1 cellular context compared by ENCODE assay signal in the genomic region with DNA sequence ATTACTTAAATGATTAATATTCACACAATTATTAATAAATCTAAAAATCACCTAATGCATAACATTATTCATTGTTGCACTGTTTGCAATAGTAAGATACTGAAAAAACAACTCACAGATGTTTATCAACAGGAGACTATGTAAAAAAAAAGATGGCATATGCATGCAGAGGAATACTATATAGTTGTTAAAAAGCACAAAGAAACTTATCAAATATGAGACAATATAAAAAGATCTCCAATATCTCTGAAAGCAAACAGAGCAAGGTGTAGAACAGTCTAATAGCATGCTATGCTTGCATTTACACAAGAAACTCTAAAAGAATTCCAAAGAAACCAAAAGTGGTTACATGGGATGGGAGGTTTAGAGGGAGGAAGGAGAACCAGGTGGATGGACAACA.
A peak's percentile ranks its signal among the peaks of the same experiment; 100 is the strongest.
TF ChIP-seq lines count a peak whose summit lies in the region.

No MANE protein-coding gene starts in this region.

TF ChIP-seq in K562, 482 proteins besides CTCF, POLR2A, EP300 and RAD21:
- 0 out of 4 replicates have a peak, but pooled peaks of 1 of the 2 experiments have one; percentile 27 for TF ChIP-seq RCOR1 (IDR thresholded peaks at IDR 0.05; ENCODE audit: borderline replicate concordance in 1 of 2, low read depth in 2 of 2, low read length in 2 of 2)
- TF ChIP-seq, protein P1, sequence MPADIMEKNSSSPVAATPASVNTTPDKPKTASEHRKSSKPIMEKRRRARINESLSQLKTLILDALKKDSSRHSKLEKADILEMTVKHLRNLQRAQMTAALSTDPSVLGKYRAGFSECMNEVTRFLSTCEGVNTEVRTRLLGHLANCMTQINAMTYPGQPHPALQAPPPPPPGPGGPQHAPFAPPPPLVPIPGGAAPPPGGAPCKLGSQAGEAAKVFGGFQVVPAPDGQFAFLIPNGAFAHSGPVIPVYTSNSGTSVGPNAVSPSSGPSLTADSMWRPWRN (IDR thresholded peaks at IDR 0.05; ENCODE audit: low read depth) = no peak
- TF ChIP-seq MXI1 (IDR thresholded peaks at IDR 0.05; ENCODE audit: low read depth, low read length) = no peak
- TF ChIP-seq RBM34 (IDR thresholded peaks at IDR 0.05; ENCODE audit: borderline replicate concordance, insufficient read depth, low read length) = no peak
- TF ChIP-seq RFX1 (IDR thresholded peaks at IDR 0.05) = no peak
- no peak for TF ChIP-seq ZNF780A (CRISPR knock-in tag; IDR thresholded peaks at IDR 0.05)
- TF ChIP-seq ZNF75A (CRISPR knock-in tag; IDR thresholded peaks at IDR 0.05) = no peak
- no peak for TF ChIP-seq MAFK (IDR thresholded peaks at IDR 0.05; ENCODE audit: low read length)
- no peak for TF ChIP-seq NFE2 (IDR thresholded peaks at IDR 0.05; ENCODE audit: low read depth)
- TF ChIP-seq DMBX1 (CRISPR knock-in tag; IDR thresholded peaks at IDR 0.05; ENCODE audit: borderline replicate concordance) = no peak
- no peak for TF ChIP-seq ZNF12 (CRISPR knock-in tag; IDR thresholded peaks at IDR 0.05)
- no peak for TF ChIP-seq TAF7 (tag; IDR thresholded peaks at IDR 0.05)
- peak; percentile 71 for TF ChIP-seq BCOR (IDR thresholded peaks at IDR 0.05)
- TF ChIP-seq KDM1A (IDR thresholded peaks at IDR 0.05) = peak; percentile 45 to 75; a peak in 3 of 4 replicates
- TF ChIP-seq NBN (IDR thresholded peaks at IDR 0.05; ENCODE audit: low read depth) = 0 out of 2 replicates have a peak, but pooled peaks have one; percentile 24
- TF ChIP-seq, protein P2, sequence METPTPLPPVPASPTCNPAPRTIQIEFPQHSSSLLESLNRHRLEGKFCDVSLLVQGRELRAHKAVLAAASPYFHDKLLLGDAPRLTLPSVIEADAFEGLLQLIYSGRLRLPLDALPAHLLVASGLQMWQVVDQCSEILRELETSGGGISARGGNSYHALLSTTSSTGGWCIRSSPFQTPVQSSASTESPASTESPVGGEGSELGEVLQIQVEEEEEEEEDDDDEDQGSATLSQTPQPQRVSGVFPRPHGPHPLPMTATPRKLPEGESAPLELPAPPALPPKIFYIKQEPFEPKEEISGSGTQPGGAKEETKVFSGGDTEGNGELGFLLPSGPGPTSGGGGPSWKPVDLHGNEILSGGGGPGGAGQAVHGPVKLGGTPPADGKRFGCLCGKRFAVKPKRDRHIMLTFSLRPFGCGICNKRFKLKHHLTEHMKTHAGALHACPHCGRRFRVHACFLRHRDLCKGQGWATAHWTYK (CRISPR knock-in tag; IDR thresholded peaks at IDR 0.05) = no peak
- TF ChIP-seq HDAC2 (IDR thresholded peaks at IDR 0.05) = 0 out of 2 replicates have a peak, but pooled peaks have one; percentile 35
- TF ChIP-seq DACH1 (IDR thresholded peaks at IDR 0.05; ENCODE audit: partially characterized antibody) = peak; percentile 67
- TF ChIP-seq SMARCA5 (IDR thresholded peaks at IDR 0.05) = peak; percentile 82
- 0 out of 4 replicates have a peak, but pooled peaks of 1 of the 2 experiments have one; percentile 32 for TF ChIP-seq HDAC1 (IDR thresholded peaks at IDR 0.05)
- no peak for TF ChIP-seq HLTF (IDR thresholded peaks at IDR 0.05)
- TF ChIP-seq RBM25 (IDR thresholded peaks at IDR 0.05; ENCODE audit: low read depth, low read length, severe bottlenecking) = peak; percentile 68
- TF ChIP-seq SPI1 (IDR thresholded peaks at IDR 0.05; ENCODE audit: borderline replicate concordance, low read depth, low read length) = no peak
- no peak for TF ChIP-seq SIRT6 (IDR thresholded peaks at IDR 0.05; ENCODE audit: low read depth, low read length)
- no peak for TF ChIP-seq EZH2 (IDR thresholded peaks at IDR 0.05; ENCODE audit: borderline replicate concordance, low read depth, low read length)
- TF ChIP-seq, protein P3, sequence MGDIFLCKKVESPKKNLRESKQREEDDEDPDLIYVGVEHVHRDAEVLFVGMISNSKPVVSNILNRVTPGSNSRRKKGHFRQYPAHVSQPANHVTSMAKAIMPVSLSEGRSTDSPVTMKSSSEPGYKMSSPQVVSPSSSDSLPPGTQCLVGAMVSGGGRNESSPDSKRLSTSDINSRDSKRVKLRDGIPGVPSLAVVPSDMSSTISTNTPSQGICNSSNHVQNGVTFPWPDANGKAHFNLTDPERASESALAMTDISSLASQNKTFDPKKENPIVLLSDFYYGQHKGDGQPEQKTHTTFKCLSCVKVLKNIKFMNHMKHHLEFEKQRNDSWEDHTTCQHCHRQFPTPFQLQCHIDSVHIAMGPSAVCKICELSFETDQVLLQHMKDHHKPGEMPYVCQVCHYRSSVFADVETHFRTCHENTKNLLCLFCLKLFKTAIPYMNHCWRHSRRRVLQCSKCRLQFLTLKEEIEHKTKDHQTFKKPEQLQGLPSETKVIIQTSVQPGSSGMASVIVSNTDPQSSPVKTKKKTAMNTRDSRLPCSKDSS (IDR thresholded peaks at IDR 0.05; ENCODE audit: low read depth, partially characterized antibody) = no peak
- TF ChIP-seq, protein P4, sequence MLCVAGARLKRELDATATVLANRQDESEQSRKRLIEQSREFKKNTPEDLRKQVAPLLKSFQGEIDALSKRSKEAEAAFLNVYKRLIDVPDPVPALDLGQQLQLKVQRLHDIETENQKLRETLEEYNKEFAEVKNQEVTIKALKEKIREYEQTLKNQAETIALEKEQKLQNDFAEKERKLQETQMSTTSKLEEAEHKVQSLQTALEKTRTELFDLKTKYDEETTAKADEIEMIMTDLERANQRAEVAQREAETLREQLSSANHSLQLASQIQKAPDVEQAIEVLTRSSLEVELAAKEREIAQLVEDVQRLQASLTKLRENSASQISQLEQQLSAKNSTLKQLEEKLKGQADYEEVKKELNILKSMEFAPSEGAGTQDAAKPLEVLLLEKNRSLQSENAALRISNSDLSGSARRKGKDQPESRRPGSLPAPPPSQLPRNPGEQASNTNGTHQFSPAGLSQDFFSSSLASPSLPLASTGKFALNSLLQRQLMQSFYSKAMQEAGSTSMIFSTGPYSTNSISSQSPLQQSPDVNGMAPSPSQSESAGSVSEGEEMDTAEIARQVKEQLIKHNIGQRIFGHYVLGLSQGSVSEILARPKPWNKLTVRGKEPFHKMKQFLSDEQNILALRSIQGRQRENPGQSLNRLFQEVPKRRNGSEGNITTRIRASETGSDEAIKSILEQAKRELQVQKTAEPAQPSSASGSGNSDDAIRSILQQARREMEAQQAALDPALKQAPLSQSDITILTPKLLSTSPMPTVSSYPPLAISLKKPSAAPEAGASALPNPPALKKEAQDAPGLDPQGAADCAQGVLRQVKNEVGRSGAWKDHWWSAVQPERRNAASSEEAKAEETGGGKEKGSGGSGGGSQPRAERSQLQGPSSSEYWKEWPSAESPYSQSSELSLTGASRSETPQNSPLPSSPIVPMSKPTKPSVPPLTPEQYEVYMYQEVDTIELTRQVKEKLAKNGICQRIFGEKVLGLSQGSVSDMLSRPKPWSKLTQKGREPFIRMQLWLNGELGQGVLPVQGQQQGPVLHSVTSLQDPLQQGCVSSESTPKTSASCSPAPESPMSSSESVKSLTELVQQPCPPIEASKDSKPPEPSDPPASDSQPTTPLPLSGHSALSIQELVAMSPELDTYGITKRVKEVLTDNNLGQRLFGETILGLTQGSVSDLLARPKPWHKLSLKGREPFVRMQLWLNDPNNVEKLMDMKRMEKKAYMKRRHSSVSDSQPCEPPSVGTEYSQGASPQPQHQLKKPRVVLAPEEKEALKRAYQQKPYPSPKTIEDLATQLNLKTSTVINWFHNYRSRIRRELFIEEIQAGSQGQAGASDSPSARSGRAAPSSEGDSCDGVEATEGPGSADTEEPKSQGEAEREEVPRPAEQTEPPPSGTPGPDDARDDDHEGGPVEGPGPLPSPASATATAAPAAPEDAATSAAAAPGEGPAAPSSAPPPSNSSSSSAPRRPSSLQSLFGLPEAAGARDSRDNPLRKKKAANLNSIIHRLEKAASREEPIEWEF (CRISPR knock-in tag; IDR thresholded peaks at IDR 0.05) = no peak
- peak; percentile 18; the same call in 1 of the 2 replicates for TF ChIP-seq ADNP (tag; IDR thresholded peaks at IDR 0.05)
- no peak for TF ChIP-seq ZKSCAN3 (CRISPR knock-in tag; IDR thresholded peaks at IDR 0.05)
- TF ChIP-seq, protein P5, sequence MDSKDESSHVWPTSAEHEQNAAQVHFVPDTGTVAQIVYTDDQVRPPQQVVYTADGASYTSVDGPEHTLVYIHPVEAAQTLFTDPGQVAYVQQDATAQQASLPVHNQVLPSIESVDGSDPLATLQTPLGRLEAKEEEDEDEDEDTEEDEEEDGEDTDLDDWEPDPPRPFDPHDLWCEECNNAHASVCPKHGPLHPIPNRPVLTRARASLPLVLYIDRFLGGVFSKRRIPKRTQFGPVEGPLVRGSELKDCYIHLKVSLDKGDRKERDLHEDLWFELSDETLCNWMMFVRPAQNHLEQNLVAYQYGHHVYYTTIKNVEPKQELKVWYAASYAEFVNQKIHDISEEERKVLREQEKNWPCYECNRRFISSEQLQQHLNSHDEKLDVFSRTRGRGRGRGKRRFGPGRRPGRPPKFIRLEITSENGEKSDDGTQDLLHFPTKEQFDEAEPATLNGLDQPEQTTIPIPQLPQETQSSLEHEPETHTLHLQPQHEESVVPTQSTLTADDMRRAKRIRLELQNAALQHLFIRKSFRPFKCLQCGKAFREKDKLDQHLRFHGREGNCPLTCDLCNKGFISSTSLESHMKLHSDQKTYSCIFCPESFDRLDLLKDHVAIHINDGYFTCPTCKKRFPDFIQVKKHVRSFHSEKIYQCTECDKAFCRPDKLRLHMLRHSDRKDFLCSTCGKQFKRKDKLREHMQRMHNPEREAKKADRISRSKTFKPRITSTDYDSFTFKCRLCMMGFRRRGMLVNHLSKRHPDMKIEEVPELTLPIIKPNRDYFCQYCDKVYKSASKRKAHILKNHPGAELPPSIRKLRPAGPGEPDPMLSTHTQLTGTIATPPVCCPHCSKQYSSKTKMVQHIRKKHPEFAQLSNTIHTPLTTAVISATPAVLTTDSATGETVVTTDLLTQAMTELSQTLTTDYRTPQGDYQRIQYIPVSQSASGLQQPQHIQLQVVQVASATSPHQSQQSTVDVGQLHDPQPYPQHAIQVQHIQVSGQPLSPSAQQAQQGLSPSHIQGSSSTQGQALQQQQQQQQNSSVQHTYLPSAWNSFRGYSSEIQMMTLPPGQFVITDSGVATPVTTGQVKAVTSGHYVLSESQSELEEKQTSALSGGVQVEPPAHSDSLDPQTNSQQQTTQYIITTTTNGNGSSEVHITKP (IDR thresholded peaks at IDR 0.05; ENCODE audit: partially characterized antibody) = no peak
- no peak for TF ChIP-seq KLF13 (tag; IDR thresholded peaks at IDR 0.05; ENCODE audit: borderline replicate concordance, low read depth)
- no peak for TF ChIP-seq ZNF311 (CRISPR knock-in tag; IDR thresholded peaks at IDR 0.05)
- peak; percentile 95 for TF ChIP-seq ZNF146 (CRISPR knock-in tag; IDR thresholded peaks at IDR 0.05; ENCODE audit: unreplicated experiment)
- TF ChIP-seq, protein P6, sequence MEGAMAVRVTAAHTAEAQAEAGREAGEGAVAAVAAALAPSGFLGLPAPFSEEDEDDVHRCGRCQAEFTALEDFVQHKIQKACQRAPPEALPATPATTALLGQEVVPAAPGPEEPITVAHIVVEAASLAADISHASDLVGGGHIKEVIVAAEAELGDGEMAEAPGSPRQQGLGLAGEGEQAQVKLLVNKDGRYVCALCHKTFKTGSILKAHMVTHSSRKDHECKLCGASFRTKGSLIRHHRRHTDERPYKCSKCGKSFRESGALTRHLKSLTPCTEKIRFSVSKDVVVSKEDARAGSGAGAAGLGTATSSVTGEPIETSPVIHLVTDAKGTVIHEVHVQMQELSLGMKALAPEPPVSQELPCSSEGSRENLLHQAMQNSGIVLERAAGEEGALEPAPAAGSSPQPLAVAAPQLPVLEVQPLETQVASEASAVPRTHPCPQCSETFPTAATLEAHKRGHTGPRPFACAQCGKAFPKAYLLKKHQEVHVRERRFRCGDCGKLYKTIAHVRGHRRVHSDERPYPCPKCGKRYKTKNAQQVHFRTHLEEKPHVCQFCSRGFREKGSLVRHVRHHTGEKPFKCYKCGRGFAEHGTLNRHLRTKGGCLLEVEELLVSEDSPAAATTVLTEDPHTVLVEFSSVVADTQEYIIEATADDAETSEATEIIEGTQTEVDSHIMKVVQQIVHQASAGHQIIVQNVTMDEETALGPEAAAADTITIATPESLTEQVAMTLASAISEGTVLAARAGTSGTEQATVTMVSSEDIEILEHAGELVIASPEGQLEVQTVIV (CRISPR knock-in tag; IDR thresholded peaks at IDR 0.05; ENCODE audit: borderline replicate concordance) = no peak
- no peak for TF ChIP-seq MBD2 (IDR thresholded peaks at IDR 0.05; ENCODE audit: borderline replicate concordance, low read depth)
- no peak for TF ChIP-seq JUND (IDR thresholded peaks at IDR 0.05; ENCODE audit: borderline replicate concordance, low read depth, low read length)
- no peak for TF ChIP-seq JUND (tag; IDR thresholded peaks at IDR 0.05; ENCODE audit: borderline replicate concordance, low read depth, low read length)
- TF ChIP-seq ETV5 (CRISPR knock-in tag; IDR thresholded peaks at IDR 0.05; ENCODE audit: low read depth) = no peak
- TF ChIP-seq ZNF551 (CRISPR knock-in tag; IDR thresholded peaks at IDR 0.05) = no peak
- TF ChIP-seq, protein P7, sequence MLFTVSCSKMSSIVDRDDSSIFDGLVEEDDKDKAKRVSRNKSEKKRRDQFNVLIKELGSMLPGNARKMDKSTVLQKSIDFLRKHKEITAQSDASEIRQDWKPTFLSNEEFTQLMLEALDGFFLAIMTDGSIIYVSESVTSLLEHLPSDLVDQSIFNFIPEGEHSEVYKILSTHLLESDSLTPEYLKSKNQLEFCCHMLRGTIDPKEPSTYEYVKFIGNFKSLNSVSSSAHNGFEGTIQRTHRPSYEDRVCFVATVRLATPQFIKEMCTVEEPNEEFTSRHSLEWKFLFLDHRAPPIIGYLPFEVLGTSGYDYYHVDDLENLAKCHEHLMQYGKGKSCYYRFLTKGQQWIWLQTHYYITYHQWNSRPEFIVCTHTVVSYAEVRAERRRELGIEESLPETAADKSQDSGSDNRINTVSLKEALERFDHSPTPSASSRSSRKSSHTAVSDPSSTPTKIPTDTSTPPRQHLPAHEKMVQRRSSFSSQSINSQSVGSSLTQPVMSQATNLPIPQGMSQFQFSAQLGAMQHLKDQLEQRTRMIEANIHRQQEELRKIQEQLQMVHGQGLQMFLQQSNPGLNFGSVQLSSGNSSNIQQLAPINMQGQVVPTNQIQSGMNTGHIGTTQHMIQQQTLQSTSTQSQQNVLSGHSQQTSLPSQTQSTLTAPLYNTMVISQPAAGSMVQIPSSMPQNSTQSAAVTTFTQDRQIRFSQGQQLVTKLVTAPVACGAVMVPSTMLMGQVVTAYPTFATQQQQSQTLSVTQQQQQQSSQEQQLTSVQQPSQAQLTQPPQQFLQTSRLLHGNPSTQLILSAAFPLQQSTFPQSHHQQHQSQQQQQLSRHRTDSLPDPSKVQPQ (CRISPR knock-in tag; IDR thresholded peaks at IDR 0.05; ENCODE audit: borderline replicate concordance) = no peak
- TF ChIP-seq, protein P8, sequence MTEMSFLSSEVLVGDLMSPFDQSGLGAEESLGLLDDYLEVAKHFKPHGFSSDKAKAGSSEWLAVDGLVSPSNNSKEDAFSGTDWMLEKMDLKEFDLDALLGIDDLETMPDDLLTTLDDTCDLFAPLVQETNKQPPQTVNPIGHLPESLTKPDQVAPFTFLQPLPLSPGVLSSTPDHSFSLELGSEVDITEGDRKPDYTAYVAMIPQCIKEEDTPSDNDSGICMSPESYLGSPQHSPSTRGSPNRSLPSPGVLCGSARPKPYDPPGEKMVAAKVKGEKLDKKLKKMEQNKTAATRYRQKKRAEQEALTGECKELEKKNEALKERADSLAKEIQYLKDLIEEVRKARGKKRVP (CRISPR knock-in tag; IDR thresholded peaks at IDR 0.05) = no peak
- TF ChIP-seq TARDBP (IDR thresholded peaks at IDR 0.05) = no peak
- no peak for TF ChIP-seq ZKSCAN1 (IDR thresholded peaks at IDR 0.05; ENCODE audit: low read depth, low read length)
